Comparison of ENCODE assay signal across 8 cellular contexts in genomic region chr20:51563141-51563596, GRCh38. TPM values are rescaled to one million over a fixed set of nuclear protein-coding genes. Genes with fewer than 3 reads are reported as not detected.
A peak's percentile ranks its signal among the peaks of the same experiment; 100 is the strongest.
DNase-seq lines count a peak whose midpoint lies in the region; ATAC-seq and TF ChIP-seq lines count a peak whose summit lies in the region.

No MANE protein-coding gene starts in this region.

- TF ChIP-seq CTCF in upper lobe of right lung (IDR thresholded peaks at IDR 0.05), result no peak

- peak overlapping the region; percentile 62 for H3K4me3 Mint-ChIP-seq in activated T-cell treated with anti-CD3 and anti-CD28 coated beads, Interleukin-2, amount 50 U/mL, for 4 hours

- no peaks in the 10 kb centered on the region for H3K36me3 ChIP-seq in effector memory CD4-positive, alpha-beta T cell (ENCODE audit: control insufficient read depth, insufficient read depth, low read length)
- H3K36me3 ChIP-seq in mucosa of rectum (ENCODE audit: control insufficient read depth in 2 of 2, insufficient read depth in 2 of 2, low read length in 2 of 2) (no peaks in the 10 kb centered on the region), upper lobe of right lung (no peaks in the 10 kb centered on the region)

- H3K27ac ChIP-seq in effector memory CD4-positive, alpha-beta T cell (ENCODE audit: insufficient read depth, low read length, poor library complexity, severe bottlenecking), result no peak overlapping the region
- H3K27ac ChIP-seq in mucosa of rectum (ENCODE audit: low read depth in 2 of 2, low read length in 2 of 2) (peak overlapping the region; percentile 77 to 79), upper lobe of right lung (peak overlapping the region; percentile 81)

- no peaks in the 10 kb centered on the region for H3K36me3 Mint-ChIP-seq in activated T-cell treated with anti-CD3 and anti-CD28 coated beads, Interleukin-2, amount 50 U/mL, for 4 hours (ENCODE audit: insufficient read depth)

- intact Hi-C loops in upper lobe of right lung (cut with DNase I), result no loop called here
- intact Hi-C loops in posterior vena cava (cut with DNase I), result loop anchor here in 1 of 2 donors (10.0 kb wide), 1 partner anchor 118 kb away; no protein-coding TSS in a partner anchor

- H3K27me3 Mint-ChIP-seq in activated T-cell treated with anti-CD3 and anti-CD28 coated beads, Interleukin-2, amount 50 U/mL, for 4 hours (ENCODE audit: low read depth), result peaks cover 53% of the 10 kb centered on the region

- peak overlapping the region; percentile 26 to 67 for H3K9ac ChIP-seq in mucosa of rectum (ENCODE audit: low read depth in 1 of 2, low read length in 2 of 2)

- peak overlapping the region; percentile 47 for H3K4me3 ChIP-seq in effector memory CD4-positive, alpha-beta T cell (ENCODE audit: insufficient read depth, low read depth, low read length, poor library complexity, severe bottlenecking)
- H3K4me3 ChIP-seq in mucosa of rectum (ENCODE audit: low read length in 2 of 2) (peak overlapping the region; percentile 59 to 68), upper lobe of right lung (peak overlapping the region; percentile 48)

- no peaks in the 10 kb centered on the region for H3K9me3 ChIP-seq in effector memory CD4-positive, alpha-beta T cell (ENCODE audit: control insufficient read depth, low read length)
- H3K9me3 ChIP-seq in mucosa of rectum (ENCODE audit: control insufficient read depth in 2 of 2, low read length in 2 of 2), result no peaks in the 10 kb centered on the region
- H3K9me3 ChIP-seq in upper lobe of right lung, result no peaks in the 10 kb centered on the region

- DNase-seq in activated T-cell treated with anti-CD3 and anti-CD28 coated beads, Interleukin-2, amount 50 U/mL, for 4 hours, result no peak
- DNase-seq in activated T-cell treated with anti-CD3 and anti-CD28 coated beads, Interleukin-2, amount 50 U/mL, for 1 hour, result no peak
- no peak for DNase-seq in effector memory CD4-positive, alpha-beta T cell
- DNase-seq in upper lobe of right lung (no peak), 8988T (no peak), posterior vena cava (ENCODE audit: low spot score) (no peak)
- no peak for DNase-seq in stimulated activated naive CD4-positive, alpha-beta T cell (lab: John Stamatoyannopoulos, UW)

- peaks cover 52% of the 10 kb centered on the region for H3K27me3 ChIP-seq in effector memory CD4-positive, alpha-beta T cell (replicated peaks; ENCODE audit: control insufficient read depth, insufficient read depth, low read length, poor library complexity, severe bottlenecking)
- peaks cover 48 to 50% of the 10 kb centered on the region in 2 donors for H3K27me3 ChIP-seq in mucosa of rectum (ENCODE audit: control insufficient read depth in 2 of 2, insufficient read depth in 2 of 2, low read length in 2 of 2)
- peaks cover 58% of the 10 kb centered on the region for H3K27me3 ChIP-seq in upper lobe of right lung

- no peak for ATAC-seq in activated T-cell treated with anti-CD3 and anti-CD28 coated beads, Interleukin-2, amount 50 U/mL, for 4 hours
- ATAC-seq in upper lobe of right lung, result no peak

- peaks cover 20% of the 10 kb centered on the region for H3K4me1 ChIP-seq in effector memory CD4-positive, alpha-beta T cell (ENCODE audit: control insufficient read depth, insufficient read depth, low read length, poor library complexity, severe bottlenecking)
- peaks cover 16 to 32% of the 10 kb centered on the region in 2 donors for H3K4me1 ChIP-seq in mucosa of rectum (ENCODE audit: control insufficient read depth in 2 of 2, insufficient read depth in 2 of 2, low read length in 2 of 2)
- peaks cover 32% of the 10 kb centered on the region for H3K4me1 ChIP-seq in upper lobe of right lung

- H3K4me1 Mint-ChIP-seq in activated T-cell treated with anti-CD3 and anti-CD28 coated beads, Interleukin-2, amount 50 U/mL, for 4 hours (ENCODE audit: low read depth), result peaks cover 13% of the 10 kb centered on the region

- peaks cover 4% of the 10 kb centered on the region for H3K9me3 Mint-ChIP-seq in activated T-cell treated with anti-CD3 and anti-CD28 coated beads, Interleukin-2, amount 50 U/mL, for 4 hours

RNA-seq across cellular contexts. Expression of gene NFATC2, which starts 20.6 kb away (rescaled TPM):
- total RNA-seq in activated T-cell treated with anti-CD3 and anti-CD28 coated beads, Interleukin-2, amount 50 U/mL, for 4 hours, result 10 to 100 TPM; 48.3 to 51.4 (median 48.9) TPM
- total RNA-seq in upper lobe of right lung (7.6 TPM), posterior vena cava (10 to 100 TPM in 1 of 2 donors, 1 to 10 TPM in 1; 4.4 to 11.8 TPM)
